8 cellular contexts compared by ENCODE assay signal in the genomic region with DNA sequence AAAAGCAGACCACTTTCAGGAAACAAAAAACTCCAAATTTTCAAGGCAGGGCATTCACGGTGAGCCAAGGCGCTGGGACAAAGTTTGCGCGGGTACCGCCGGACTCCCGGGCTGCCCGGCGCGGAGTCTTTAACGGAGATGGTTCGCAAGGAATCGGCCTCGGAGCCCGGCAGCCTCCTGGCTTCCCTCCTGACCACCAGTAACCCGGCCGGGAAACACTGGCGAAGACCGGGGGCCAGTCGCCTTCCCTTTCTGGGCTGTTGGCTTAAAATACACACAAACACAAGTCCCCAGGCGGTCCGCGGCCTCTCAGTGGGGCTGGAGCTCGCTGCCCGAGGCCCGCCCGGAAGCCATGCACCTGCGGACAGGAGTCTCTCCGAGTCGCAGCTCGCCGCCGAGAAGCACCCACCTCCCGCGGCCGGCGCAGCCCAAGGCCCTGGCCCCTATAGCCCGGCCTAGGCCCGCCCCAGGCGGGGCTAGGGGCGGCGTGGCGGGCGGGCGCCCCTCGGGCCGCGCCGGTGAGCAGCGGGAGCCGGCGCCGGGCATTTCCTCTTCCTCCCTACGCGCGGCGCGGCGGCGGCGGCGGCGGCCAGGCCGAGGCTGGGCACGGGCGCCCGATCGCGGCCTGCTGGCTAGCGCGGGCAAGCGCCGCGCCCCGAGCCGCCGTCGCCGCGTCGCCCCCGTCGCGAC. TPM values are rescaled to one million over a fixed set of nuclear protein-coding genes. Genes with fewer than 3 reads are reported as not detected.
DNase-seq lines count a peak whose midpoint lies in the region; ATAC-seq and TF ChIP-seq lines count a peak whose summit lies in the region.

No MANE protein-coding gene starts in this region.

- H3K27ac Mint-ChIP-seq in activated naive CD4-positive, alpha-beta T cell treated with anti-CD3 and anti-CD28 coated beads, Interleukin-2, amount 50 U/mL, for 72 hours, result peak overlapping the region; percentile 97 to 100

- DNase-seq in CD1c-positive myeloid dendritic cell (ENCODE audit: extremely low spot score), result peak; percentile 78
- DNase-seq in GM19240 (ENCODE audit: insufficient read length, low spot score), result peak; percentile 65
- DNase-seq in SJCRH30, result peak; percentile 74 to 77
- peak; percentile 68 to 76 for DNase-seq in activated naive CD4-positive, alpha-beta T cell treated with anti-CD3 and anti-CD28 coated beads, Interleukin-2, amount 50 U/mL, for 72 hours (ENCODE audit: low spot score in 2 of 2)
- DNase-seq in heart left ventricle, result peak; percentile 59 to 84 (median 70)
- peak; percentile 22 for DNase-seq in pons (ENCODE audit: low spot score)
- peak; percentile 89 for DNase-seq in upper lobe of right lung

- intact Hi-C loops in heart left ventricle (cut with DNase I) (loop anchor here in 4 of 10 donors (2.0 to 5.0 kb wide), 3 partner anchors 42 to 66 kb away; a partner anchor contains a TSS), upper lobe of right lung (cut with DNase I) (no loop called here)

- peak in 1 of 2 donors; percentile 41 for TF ChIP-seq POLR2A in heart left ventricle (IDR thresholded peaks at IDR 0.05)

- H3K27me3 ChIP-seq in SJCRH30 (no peaks in the 10 kb centered on the region), heart left ventricle (no peaks in the 10 kb centered on the region), upper lobe of right lung (no peaks in the 10 kb centered on the region)

- H3K9me3 ChIP-seq in SJCRH30 (replicated peaks) (no peaks in the 10 kb centered on the region), heart left ventricle (no peaks in the 10 kb centered on the region), upper lobe of right lung (no peaks in the 10 kb centered on the region)

- H3K9me3 Mint-ChIP-seq in activated naive CD4-positive, alpha-beta T cell treated with anti-CD3 and anti-CD28 coated beads, Interleukin-2, amount 50 U/mL, for 72 hours, result no peaks in the 10 kb centered on the region

- peaks cover 14% of the 10 kb centered on the region for H3K36me3 ChIP-seq in SJCRH30
- H3K36me3 ChIP-seq in heart left ventricle, result peaks cover 0 to 17% (median 9%) of the 10 kb centered on the region in 9 donors
- H3K36me3 ChIP-seq in upper lobe of right lung, result no peaks in the 10 kb centered on the region

- H3K4me1 ChIP-seq in SJCRH30 (peaks cover 3% of the 10 kb centered on the region; the same call in 1 of the 2 replicates), heart left ventricle (peaks cover 6 to 69% (median 38%) of the 10 kb centered on the region in 12 donors), upper lobe of right lung (peaks cover 38% of the 10 kb centered on the region)

- H3K27ac ChIP-seq in SJCRH30 (peak overlapping the region; percentile 84), heart left ventricle (peak overlapping the region; percentile 85 to 98 (median 96)), upper lobe of right lung (peak overlapping the region; percentile 92)

- ATAC-seq in HG03439 (IDR thresholded peaks at IDR 0.05; ENCODE audit: unreplicated experiment) (peak; percentile 44), heart left ventricle (peak; percentile 50 to 75 (median 69)), upper lobe of right lung (peak; percentile 75)
- ATAC-seq in activated naive CD4-positive, alpha-beta T cell treated with anti-CD3 and anti-CD28 coated beads, Interleukin-2, amount 50 U/mL, for 72 hours, result peak; percentile 54 to 65

- H3K4me3 ChIP-seq in SJCRH30, result peak overlapping the region; percentile 81
- peak overlapping the region; percentile 74 to 98 (median 90) for H3K4me3 ChIP-seq in heart left ventricle
- H3K4me3 ChIP-seq in upper lobe of right lung, result peak overlapping the region; percentile 75

- peaks cover 28 to 47% of the 10 kb centered on the region in 2 donors for H3K36me3 Mint-ChIP-seq in activated naive CD4-positive, alpha-beta T cell treated with anti-CD3 and anti-CD28 coated beads, Interleukin-2, amount 50 U/mL, for 72 hours

- WGBS in heart left ventricle, 4 donors, result 0 to 1% (median 1%) methylated on average over 50 to 84 of the region's 84 CpGs

- TF ChIP-seq CTCF in heart left ventricle (IDR thresholded peaks at IDR 0.05) (no peak), upper lobe of right lung (IDR thresholded peaks at IDR 0.05) (no peak)

RNA-seq across cellular contexts. Expression of a gene that starts 0.6 kb away (rescaled TPM):
- 75.8 and 93.0 TPM in 2 replicates for total RNA-seq in SJCRH30 (2014; rRNA removed; shearing (Covaris generic))
- 100 to 1,000 TPM; 108 to 124 TPM for total RNA-seq in activated naive CD4-positive, alpha-beta T cell treated with anti-CD3 and anti-CD28 coated beads, Interleukin-2, amount 50 U/mL, for 72 hours
- total RNA-seq in heart left ventricle, result 100 to 1,000 TPM in 1 of 9 donors, 10 to 100 TPM in 8; 58.9 to 104 (median 85.2) TPM
- polyA plus RNA-seq in heart left ventricle, result 10 to 100 TPM; 10.9 to 59.9 TPM
- total RNA-seq in upper lobe of right lung, result 72.9 TPM

Comparison
In these comparisons a context has a peak if more than half of its experiments do, and no peak if none do; other contexts are left out.
1. Peak in every context shown above with its lines: DNase-seq, ATAC-seq, H3K4me3 ChIP-seq and H3K27ac ChIP-seq.
2. DNase-seq: peak in every context shown above with its lines; median percentile 89 in upper lobe of right lung; 78 in CD1c-positive myeloid dendritic cell; 76 in SJCRH30; 72 in activated naive CD4-positive, alpha-beta T cell treated with anti-CD3 and anti-CD28 coated beads, Interleukin-2, amount 50 U/mL, for 72 hours; 70 in heart left ventricle; 65 in GM19240; 22 in pons.